ENCODE assay signal across 1 cellular context in the genomic region with DNA sequence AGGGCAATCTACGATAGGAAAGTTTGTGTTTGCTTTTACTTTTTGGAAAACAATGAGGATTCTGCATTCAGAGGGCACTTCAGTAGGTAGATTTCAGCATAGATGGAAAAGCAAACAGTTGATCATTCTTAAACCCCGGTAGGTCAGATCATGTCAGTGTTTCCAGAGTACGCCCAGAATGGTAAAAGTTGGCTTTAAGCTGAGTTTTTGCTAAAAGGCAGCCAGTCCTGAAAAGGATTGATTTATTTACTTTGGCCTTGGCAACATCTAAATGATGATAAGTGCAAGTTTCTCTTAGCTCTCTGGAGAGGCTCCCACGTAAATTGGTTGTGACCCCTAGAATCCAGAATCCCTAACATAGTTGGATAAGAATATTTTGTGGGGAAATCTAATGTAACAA.
TF ChIP-seq lines count a peak whose summit lies in the region.

No MANE protein-coding gene starts in this region.

TF ChIP-seq in HepG2, 621 proteins besides CTCF, POLR2A, EP300 and RAD21 (continued from another document):
- TF ChIP-seq, protein P1, sequence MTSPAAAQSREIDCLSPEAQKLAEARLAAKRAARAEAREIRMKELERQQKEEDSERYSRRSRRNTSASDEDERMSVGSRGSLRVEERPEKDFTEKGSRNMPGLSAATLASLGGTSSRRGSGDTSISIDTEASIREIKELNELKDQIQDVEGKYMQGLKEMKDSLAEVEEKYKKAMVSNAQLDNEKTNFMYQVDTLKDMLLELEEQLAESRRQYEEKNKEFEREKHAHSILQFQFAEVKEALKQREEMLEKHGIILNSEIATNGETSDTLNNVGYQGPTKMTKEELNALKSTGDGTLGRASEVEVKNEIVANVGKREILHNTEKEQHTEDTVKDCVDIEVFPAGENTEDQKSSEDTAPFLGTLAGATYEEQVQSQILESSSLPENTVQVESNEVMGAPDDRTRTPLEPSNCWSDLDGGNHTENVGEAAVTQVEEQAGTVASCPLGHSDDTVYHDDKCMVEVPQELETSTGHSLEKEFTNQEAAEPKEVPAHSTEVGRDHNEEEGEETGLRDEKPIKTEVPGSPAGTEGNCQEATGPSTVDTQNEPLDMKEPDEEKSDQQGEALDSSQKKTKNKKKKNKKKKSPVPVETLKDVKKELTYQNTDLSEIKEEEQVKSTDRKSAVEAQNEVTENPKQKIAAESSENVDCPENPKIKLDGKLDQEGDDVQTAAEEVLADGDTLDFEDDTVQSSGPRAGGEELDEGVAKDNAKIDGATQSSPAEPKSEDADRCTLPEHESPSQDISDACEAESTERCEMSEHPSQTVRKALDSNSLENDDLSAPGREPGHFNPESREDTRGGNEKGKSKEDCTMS (CRISPR knock-in tag; conservative IDR thresholded peaks at IDR 0.05) = no peak
- no peak for TF ChIP-seq NCOA5 (CRISPR knock-in tag; IDR thresholded peaks at IDR 0.05)
- TF ChIP-seq MTF2 (CRISPR knock-in tag; IDR thresholded peaks at IDR 0.05; ENCODE audit: borderline replicate concordance) = no peak
- TF ChIP-seq TCF7 (IDR thresholded peaks at IDR 0.05; ENCODE audit: low read depth) = no peak
- TF ChIP-seq, protein P2, sequence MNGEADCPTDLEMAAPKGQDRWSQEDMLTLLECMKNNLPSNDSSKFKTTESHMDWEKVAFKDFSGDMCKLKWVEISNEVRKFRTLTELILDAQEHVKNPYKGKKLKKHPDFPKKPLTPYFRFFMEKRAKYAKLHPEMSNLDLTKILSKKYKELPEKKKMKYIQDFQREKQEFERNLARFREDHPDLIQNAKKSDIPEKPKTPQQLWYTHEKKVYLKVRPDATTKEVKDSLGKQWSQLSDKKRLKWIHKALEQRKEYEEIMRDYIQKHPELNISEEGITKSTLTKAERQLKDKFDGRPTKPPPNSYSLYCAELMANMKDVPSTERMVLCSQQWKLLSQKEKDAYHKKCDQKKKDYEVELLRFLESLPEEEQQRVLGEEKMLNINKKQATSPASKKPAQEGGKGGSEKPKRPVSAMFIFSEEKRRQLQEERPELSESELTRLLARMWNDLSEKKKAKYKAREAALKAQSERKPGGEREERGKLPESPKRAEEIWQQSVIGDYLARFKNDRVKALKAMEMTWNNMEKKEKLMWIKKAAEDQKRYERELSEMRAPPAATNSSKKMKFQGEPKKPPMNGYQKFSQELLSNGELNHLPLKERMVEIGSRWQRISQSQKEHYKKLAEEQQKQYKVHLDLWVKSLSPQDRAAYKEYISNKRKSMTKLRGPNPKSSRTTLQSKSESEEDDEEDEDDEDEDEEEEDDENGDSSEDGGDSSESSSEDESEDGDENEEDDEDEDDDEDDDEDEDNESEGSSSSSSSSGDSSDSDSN (CRISPR knock-in tag; IDR thresholded peaks at IDR 0.05) = no peak
- TF ChIP-seq ZNF879 (CRISPR knock-in tag; IDR thresholded peaks at IDR 0.05) = no peak
- TF ChIP-seq ZNF660 (CRISPR knock-in tag; IDR thresholded peaks at IDR 0.05; ENCODE audit: borderline replicate concordance, low read depth) = no peak
- TF ChIP-seq, protein P3, sequence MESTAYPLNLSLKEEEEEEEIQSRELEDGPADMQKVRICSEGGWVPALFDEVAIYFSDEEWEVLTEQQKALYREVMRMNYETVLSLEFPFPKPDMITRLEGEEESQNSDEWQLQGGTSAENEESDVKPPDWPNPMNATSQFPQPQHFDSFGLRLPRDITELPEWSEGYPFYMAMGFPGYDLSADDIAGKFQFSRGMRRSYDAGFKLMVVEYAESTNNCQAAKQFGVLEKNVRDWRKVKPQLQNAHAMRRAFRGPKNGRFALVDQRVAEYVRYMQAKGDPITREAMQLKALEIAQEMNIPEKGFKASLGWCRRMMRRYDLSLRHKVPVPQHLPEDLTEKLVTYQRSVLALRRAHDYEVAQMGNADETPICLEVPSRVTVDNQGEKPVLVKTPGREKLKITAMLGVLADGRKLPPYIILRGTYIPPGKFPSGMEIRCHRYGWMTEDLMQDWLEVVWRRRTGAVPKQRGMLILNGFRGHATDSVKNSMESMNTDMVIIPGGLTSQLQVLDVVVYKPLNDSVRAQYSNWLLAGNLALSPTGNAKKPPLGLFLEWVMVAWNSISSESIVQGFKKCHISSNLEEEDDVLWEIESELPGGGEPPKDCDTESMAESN (CRISPR knock-in tag; conservative IDR thresholded peaks at IDR 0.05) = no peak
- no peak for TF ChIP-seq ZNF569 (CRISPR knock-in tag; IDR thresholded peaks at IDR 0.05; ENCODE audit: borderline replicate concordance)
- no peak for TF ChIP-seq ZNF317 (CRISPR knock-in tag; IDR thresholded peaks at IDR 0.05)
- TF ChIP-seq, protein P4, sequence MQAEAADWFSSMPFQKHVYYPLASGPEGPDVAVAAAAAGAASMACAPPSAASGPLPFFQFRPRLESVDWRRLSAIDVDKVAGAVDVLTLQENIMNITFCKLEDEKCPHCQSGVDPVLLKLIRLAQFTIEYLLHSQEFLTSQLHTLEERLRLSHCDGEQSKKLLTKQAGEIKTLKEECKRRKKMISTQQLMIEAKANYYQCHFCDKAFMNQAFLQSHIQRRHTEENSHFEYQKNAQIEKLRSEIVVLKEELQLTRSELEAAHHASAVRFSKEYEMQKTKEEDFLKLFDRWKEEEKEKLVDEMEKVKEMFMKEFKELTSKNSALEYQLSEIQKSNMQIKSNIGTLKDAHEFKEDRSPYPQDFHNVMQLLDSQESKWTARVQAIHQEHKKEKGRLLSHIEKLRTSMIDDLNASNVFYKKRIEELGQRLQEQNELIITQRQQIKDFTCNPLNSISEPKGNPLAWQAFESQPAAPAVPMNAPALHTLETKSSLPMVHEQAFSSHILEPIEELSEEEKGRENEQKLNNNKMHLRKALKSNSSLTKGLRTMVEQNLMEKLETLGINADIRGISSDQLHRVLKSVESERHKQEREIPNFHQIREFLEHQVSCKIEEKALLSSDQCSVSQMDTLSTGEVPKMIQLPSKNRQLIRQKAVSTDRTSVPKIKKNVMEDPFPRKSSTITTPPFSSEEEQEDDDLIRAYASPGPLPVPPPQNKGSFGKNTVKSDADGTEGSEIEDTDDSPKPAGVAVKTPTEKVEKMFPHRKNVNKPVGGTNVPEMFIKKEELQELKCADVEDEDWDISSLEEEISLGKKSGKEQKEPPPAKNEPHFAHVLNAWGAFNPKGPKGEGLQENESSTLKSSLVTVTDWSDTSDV (CRISPR knock-in tag; IDR thresholded peaks at IDR 0.05) = no peak
- TF ChIP-seq, protein P5, sequence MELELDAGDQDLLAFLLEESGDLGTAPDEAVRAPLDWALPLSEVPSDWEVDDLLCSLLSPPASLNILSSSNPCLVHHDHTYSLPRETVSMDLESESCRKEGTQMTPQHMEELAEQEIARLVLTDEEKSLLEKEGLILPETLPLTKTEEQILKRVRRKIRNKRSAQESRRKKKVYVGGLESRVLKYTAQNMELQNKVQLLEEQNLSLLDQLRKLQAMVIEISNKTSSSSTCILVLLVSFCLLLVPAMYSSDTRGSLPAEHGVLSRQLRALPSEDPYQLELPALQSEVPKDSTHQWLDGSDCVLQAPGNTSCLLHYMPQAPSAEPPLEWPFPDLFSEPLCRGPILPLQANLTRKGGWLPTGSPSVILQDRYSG (CRISPR knock-in tag; IDR thresholded peaks at IDR 0.05) = no peak
- TF ChIP-seq TEAD2 (CRISPR knock-in tag; IDR thresholded peaks at IDR 0.05) = no peak
- TF ChIP-seq, protein P6, sequence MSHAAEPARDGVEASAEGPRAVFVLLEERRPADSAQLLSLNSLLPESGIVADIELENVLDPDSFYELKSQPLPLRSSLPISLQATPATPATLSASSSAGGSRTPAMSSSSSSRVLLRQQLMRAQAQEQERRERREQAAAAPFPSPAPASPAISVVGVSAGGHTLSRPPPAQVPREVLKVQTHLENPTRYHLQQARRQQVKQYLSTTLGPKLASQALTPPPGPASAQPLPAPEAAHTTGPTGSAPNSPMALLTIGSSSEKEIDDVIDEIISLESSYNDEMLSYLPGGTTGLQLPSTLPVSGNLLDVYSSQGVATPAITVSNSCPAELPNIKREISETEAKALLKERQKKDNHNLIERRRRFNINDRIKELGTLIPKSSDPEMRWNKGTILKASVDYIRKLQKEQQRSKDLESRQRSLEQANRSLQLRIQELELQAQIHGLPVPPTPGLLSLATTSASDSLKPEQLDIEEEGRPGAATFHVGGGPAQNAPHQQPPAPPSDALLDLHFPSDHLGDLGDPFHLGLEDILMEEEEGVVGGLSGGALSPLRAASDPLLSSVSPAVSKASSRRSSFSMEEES (CRISPR knock-in tag; IDR thresholded peaks at IDR 0.05) = no peak
- TF ChIP-seq NPAS2 (CRISPR knock-in tag; IDR thresholded peaks at IDR 0.05; ENCODE audit: borderline replicate concordance) = no peak
- TF ChIP-seq, protein P7, sequence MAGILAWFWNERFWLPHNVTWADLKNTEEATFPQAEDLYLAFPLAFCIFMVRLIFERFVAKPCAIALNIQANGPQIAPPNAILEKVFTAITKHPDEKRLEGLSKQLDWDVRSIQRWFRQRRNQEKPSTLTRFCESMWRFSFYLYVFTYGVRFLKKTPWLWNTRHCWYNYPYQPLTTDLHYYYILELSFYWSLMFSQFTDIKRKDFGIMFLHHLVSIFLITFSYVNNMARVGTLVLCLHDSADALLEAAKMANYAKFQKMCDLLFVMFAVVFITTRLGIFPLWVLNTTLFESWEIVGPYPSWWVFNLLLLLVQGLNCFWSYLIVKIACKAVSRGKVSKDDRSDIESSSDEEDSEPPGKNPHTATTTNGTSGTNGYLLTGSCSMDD (CRISPR knock-in tag; IDR thresholded peaks at IDR 0.05) = no peak
- no peak for TF ChIP-seq FOXC1 (CRISPR knock-in tag; IDR thresholded peaks at IDR 0.05; ENCODE audit: borderline replicate concordance)
- no peak for TF ChIP-seq ZNF12 (CRISPR knock-in tag; IDR thresholded peaks at IDR 0.05)
- TF ChIP-seq, protein P8, sequence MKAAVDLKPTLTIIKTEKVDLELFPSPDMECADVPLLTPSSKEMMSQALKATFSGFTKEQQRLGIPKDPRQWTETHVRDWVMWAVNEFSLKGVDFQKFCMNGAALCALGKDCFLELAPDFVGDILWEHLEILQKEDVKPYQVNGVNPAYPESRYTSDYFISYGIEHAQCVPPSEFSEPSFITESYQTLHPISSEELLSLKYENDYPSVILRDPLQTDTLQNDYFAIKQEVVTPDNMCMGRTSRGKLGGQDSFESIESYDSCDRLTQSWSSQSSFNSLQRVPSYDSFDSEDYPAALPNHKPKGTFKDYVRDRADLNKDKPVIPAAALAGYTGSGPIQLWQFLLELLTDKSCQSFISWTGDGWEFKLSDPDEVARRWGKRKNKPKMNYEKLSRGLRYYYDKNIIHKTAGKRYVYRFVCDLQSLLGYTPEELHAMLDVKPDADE (CRISPR knock-in tag; IDR thresholded peaks at IDR 0.05) = no peak
TF ChIP-seq in HepG2: peak in this region for 0.
